ENCODE assay signal across 15 cellular contexts in the genomic region with DNA sequence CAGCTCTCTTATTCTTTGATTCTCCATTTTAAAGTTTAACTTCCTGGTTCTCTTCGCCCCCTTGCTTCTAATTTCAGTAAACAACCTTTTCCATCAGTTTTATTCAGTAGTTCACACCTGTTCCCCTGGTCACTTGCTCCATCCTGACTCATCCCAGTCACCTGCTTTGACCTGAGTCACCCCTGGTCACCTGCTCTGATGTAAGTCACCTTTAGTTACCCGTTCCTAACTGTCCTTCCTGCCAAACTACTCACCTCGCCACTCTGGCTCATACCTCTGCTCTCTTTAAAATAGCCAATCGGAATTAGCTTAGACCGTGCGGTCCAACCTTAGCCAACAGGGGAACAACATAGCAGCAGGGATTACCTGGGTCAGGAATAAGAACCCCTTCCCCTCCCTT. TPM values are rescaled to one million over a fixed set of nuclear protein-coding genes. Genes with fewer than 3 reads are reported as not detected.
DNase-seq lines count a peak whose midpoint lies in the region; ATAC-seq and FAIRE-seq lines count a peak whose summit lies in the region.
"Had no signal": no experiment of that assay in that cellular context is flagged by ENCODE, and none has a peak within 500 bp of the region (broad histone marks: within the 10 kb centered on the region; RNA-seq: fewer than 3 reads in every experiment).

No MANE protein-coding gene starts in this region.

- H3K27me3 Mint-ChIP-seq in activated T-cell treated with anti-CD3 and anti-CD28 coated beads, Interleukin-2, amount 50 U/mL, for 24 hours = no peaks in the 10 kb centered on the region
- no peaks in the 10 kb centered on the region for H3K27me3 Mint-ChIP-seq in IgD-negative memory B cell
- no peaks in the 10 kb centered on the region for H3K27me3 Mint-ChIP-seq in central memory CD8-positive, alpha-beta T cell

- H3K27ac ChIP-seq in small intestine (ENCODE audit: low read depth in 1 of 2, low read length in 1 of 2) = peak overlapping the region; percentile 77 to 80

- 68 to 82% (median 80%) methylated on average over 6 of the region's 6 CpGs for WGBS in small intestine, 3 donors

- no peak for ATAC-seq in central memory CD8-positive, alpha-beta T cell (replicated peaks; ENCODE audit: extremely low read depth, poor library complexity, severe bottlenecking)
- no peak for ATAC-seq in HG02885 (IDR thresholded peaks at IDR 0.05; ENCODE audit: poor library complexity, unreplicated experiment)
- no peak for ATAC-seq in HG03095 (IDR thresholded peaks at IDR 0.05; ENCODE audit: unreplicated experiment)

- H3K36me3 ChIP-seq in small intestine (ENCODE audit: control insufficient read depth in 2 of 2, insufficient read depth in 2 of 2, low read length in 2 of 2) = no peaks in the 10 kb centered on the region

- H3K4me1 ChIP-seq in small intestine (ENCODE audit: control insufficient read depth in 2 of 2, insufficient read depth in 1 of 2, low read depth in 1 of 2, low read length in 1 of 2) = peaks cover 4 to 6% of the 10 kb centered on the region in 2 donors

- no peak for DNase-seq in activated T-cell treated with anti-CD3 and anti-CD28 coated beads, Interleukin-2, amount 50 U/mL, for 24 hours
- no peak for DNase-seq in activated T-cell treated with anti-CD3 and anti-CD28 coated beads, Interleukin-2, amount 50 U/mL, for 48 hours
- DNase-seq in central memory CD8-positive, alpha-beta T cell (ENCODE audit: low spot score in 2 of 2) = no peak
- DNase-seq in small intestine (peak; percentile 40), RKO (ENCODE audit: low spot score) (no peak)
- DNase-seq: activated T-cell treated with anti-CD3 and anti-CD28 coated beads, Interleukin-2, amount 50 U/mL, for 1 hour; cerebellar nuclear complex; H9; hippocampal formation; NCI-H446; stimulated activated CD4-positive, alpha-beta T cell treated with anti-CD3 and anti-CD28 coated beads, Interleukin-1b, Interleukin-23, amount 100 ng/mL, for 48 hours had no signal

- peak overlapping the region; percentile 100 for H3K27ac Mint-ChIP-seq in activated T-cell treated with anti-CD3 and anti-CD28 coated beads, Interleukin-2, amount 50 U/mL, for 24 hours
- H3K27ac Mint-ChIP-seq in IgD-negative memory B cell = peak overlapping the region; percentile 23 to 93 (median 68)
- H3K27ac Mint-ChIP-seq in central memory CD8-positive, alpha-beta T cell (ENCODE audit: low read depth) = peak overlapping the region; percentile 58
- H3K27ac Mint-ChIP-seq: H9 had no signal

- H3K27me3 ChIP-seq in small intestine (ENCODE audit: control insufficient read depth in 2 of 2, insufficient read depth in 2 of 2, low read length in 2 of 2) = no peaks in the 10 kb centered on the region

- no peak for FAIRE-seq in small intestine (lab: Jason Lieb, UNC)
- FAIRE-seq: TTC549 had no signal

- H3K4me3 Mint-ChIP-seq in activated T-cell treated with anti-CD3 and anti-CD28 coated beads, Interleukin-2, amount 50 U/mL, for 24 hours = peak overlapping the region; percentile 5
- H3K4me3 Mint-ChIP-seq in IgD-negative memory B cell = peak overlapping the region in 2 of 4 donors; percentile 29 to 68
- no peak overlapping the region for H3K4me3 Mint-ChIP-seq in central memory CD8-positive, alpha-beta T cell
- H3K4me3 Mint-ChIP-seq: H9 had no signal

- no peaks in the 10 kb centered on the region for H3K9me3 ChIP-seq in small intestine (ENCODE audit: control insufficient read depth, low read depth)

- H3K9me3 Mint-ChIP-seq in activated T-cell treated with anti-CD3 and anti-CD28 coated beads, Interleukin-2, amount 50 U/mL, for 24 hours = no peaks in the 10 kb centered on the region
- no peaks in the 10 kb centered on the region for H3K9me3 Mint-ChIP-seq in IgD-negative memory B cell
- H3K9me3 Mint-ChIP-seq in central memory CD8-positive, alpha-beta T cell = no peaks in the 10 kb centered on the region
- H3K9me3 Mint-ChIP-seq: H9 had no signal

- peaks cover 85% of the 10 kb centered on the region for H3K36me3 Mint-ChIP-seq in activated T-cell treated with anti-CD3 and anti-CD28 coated beads, Interleukin-2, amount 50 U/mL, for 24 hours (ENCODE audit: low read depth)
- H3K36me3 Mint-ChIP-seq in IgD-negative memory B cell = peaks cover 16% of the 10 kb centered on the region
- H3K36me3 Mint-ChIP-seq in central memory CD8-positive, alpha-beta T cell (ENCODE audit: insufficient read depth) = peaks cover 15% of the 10 kb centered on the region

- peaks cover 79% of the 10 kb centered on the region for H3K4me1 Mint-ChIP-seq in activated T-cell treated with anti-CD3 and anti-CD28 coated beads, Interleukin-2, amount 50 U/mL, for 24 hours (ENCODE audit: low read depth)
- H3K4me1 Mint-ChIP-seq in IgD-negative memory B cell = peaks cover 54 to 64% (median 63%) of the 10 kb centered on the region in 3 donors
- H3K4me1 Mint-ChIP-seq in central memory CD8-positive, alpha-beta T cell = peaks cover 84% of the 10 kb centered on the region

- no peak overlapping the region for H3K4me3 ChIP-seq in small intestine (ENCODE audit: low read depth in 1 of 2, low read length in 2 of 2)

RNA-seq across cellular contexts. Expression of a gene that starts 4.7 kb away (rescaled TPM):
- polyA plus RNA-seq in IgD-negative memory B cell (134 TPM), small intestine (10 to 100 TPM in 2 of 3 donors, 1 to 10 TPM in 1; 6.3 to 29.2 (median 25.4) TPM)

RNA-seq across cellular contexts. Expression of a gene that starts 22.9 kb away (rescaled TPM):
- 0.79 TPM for polyA plus RNA-seq in IgD-negative memory B cell
- polyA plus RNA-seq in small intestine = 1 to 10 TPM in 1 of 3 donors, under 1 TPM in 1, not detected in 1; 0.34 to 1.6 TPM

RNA-seq across cellular contexts. Expression of a gene that starts 52.7 kb away (rescaled TPM):
- polyA plus RNA-seq in IgD-negative memory B cell (298 TPM), small intestine (100 to 1,000 TPM in 1 of 3 donors, 10 to 100 TPM in 2; 25.9 to 126 (median 68.1) TPM)
